Comparison of ENCODE assay signal across 3 cellular contexts in the genomic region with DNA sequence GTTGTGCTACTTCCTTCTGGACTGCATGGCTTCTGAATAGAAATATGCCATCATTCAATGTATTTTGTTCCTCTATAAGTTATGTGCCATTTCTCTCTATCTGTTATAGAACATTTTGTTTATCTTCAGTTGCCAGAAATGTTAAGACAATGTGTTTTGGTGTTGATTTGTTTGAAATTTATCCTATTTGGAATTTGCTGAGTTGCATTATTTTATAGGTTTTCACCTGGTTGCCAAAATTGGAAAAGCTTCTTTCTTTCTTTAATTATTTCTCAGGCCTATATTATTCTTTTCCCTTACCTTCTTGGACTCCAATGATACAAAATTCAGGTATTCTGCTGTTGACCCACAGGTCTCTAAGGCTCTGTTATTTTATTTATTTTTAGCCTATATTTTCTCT.
A peak's percentile ranks its signal among the peaks of the same experiment; 100 is the strongest.
TF ChIP-seq lines count a peak whose summit lies in the region.

No MANE protein-coding gene starts in this region.

TF ChIP-seq in HepG2, 621 proteins besides CTCF, POLR2A, EP300 and RAD21:
- no peak for TF ChIP-seq ZFX (CRISPR knock-in tag; IDR thresholded peaks at IDR 0.05; ENCODE audit: low read depth)
- TF ChIP-seq MAFF (IDR thresholded peaks at IDR 0.05; ENCODE audit: low read depth, low read length) = peak; percentile 64
- TF ChIP-seq, protein P1, sequence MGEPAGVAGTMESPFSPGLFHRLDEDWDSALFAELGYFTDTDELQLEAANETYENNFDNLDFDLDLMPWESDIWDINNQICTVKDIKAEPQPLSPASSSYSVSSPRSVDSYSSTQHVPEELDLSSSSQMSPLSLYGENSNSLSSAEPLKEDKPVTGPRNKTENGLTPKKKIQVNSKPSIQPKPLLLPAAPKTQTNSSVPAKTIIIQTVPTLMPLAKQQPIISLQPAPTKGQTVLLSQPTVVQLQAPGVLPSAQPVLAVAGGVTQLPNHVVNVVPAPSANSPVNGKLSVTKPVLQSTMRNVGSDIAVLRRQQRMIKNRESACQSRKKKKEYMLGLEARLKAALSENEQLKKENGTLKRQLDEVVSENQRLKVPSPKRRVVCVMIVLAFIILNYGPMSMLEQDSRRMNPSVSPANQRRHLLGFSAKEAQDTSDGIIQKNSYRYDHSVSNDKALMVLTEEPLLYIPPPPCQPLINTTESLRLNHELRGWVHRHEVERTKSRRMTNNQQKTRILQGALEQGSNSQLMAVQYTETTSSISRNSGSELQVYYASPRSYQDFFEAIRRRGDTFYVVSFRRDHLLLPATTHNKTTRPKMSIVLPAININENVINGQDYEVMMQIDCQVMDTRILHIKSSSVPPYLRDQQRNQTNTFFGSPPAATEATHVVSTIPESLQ (CRISPR knock-in tag; conservative IDR thresholded peaks at IDR 0.05) = no peak
- no peak for TF ChIP-seq CCAR2 (optimal IDR thresholded peaks at IDR 0.05; ENCODE audit: low read depth, low read length)
- no peak for TF ChIP-seq ZNF549 (CRISPR knock-in tag; IDR thresholded peaks at IDR 0.05)
- no peak for TF ChIP-seq TMF1 (CRISPR knock-in tag; IDR thresholded peaks at IDR 0.05; ENCODE audit: low read depth)
- TF ChIP-seq CREB1 (IDR thresholded peaks at IDR 0.05) = no peak
- TF ChIP-seq CREB1 (CRISPR knock-in tag; IDR thresholded peaks at IDR 0.05) = no peak
- peak in 1 of 2 experiments; percentile 70; a peak in 3 of 4 replicates for TF ChIP-seq MAFK (conservative IDR thresholded peaks at IDR 0.05 in 1 of 2, IDR thresholded peaks at IDR 0.05 in 1 of 2; ENCODE audit: low read length in 2 of 2)
- TF ChIP-seq, protein P2, sequence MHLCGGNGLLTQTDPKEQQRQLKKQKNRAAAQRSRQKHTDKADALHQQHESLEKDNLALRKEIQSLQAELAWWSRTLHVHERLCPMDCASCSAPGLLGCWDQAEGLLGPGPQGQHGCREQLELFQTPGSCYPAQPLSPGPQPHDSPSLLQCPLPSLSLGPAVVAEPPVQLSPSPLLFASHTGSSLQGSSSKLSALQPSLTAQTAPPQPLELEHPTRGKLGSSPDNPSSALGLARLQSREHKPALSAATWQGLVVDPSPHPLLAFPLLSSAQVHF (CRISPR knock-in tag; IDR thresholded peaks at IDR 0.05) = no peak
- TF ChIP-seq ZMAT3 (CRISPR knock-in tag; conservative IDR thresholded peaks at IDR 0.05) = no peak
- TF ChIP-seq MTA3 (CRISPR knock-in tag; IDR thresholded peaks at IDR 0.05) = no peak

TF ChIP-seq in IMR-90, 13 proteins besides CTCF, POLR2A, EP300 and RAD21:
- TF ChIP-seq CHD1 (IDR thresholded peaks at IDR 0.05; ENCODE audit: low read depth, low read length) (no peak), SMC3 (IDR thresholded peaks at IDR 0.05; ENCODE audit: low read depth, low read length) (no peak), MAFK (IDR thresholded peaks at IDR 0.05; ENCODE audit: low read depth, low read length) (peak; percentile 81), FOS (IDR thresholded peaks at IDR 0.05; ENCODE audit: low read depth, low read length) (no peak), NFE2L2 (IDR thresholded peaks at IDR 0.05; ENCODE audit: low read depth, low read length) (no peak)

TF ChIP-seq in K562, 482 proteins besides CTCF, POLR2A, EP300 and RAD21:
- no peak for TF ChIP-seq ZSCAN32 (CRISPR knock-in tag; IDR thresholded peaks at IDR 0.05)
- TF ChIP-seq ZNF316 (IDR thresholded peaks at IDR 0.05) = peak; percentile 60; the same call in 1 of the 2 replicates
- peak; percentile 34; the same call in 1 of the 2 replicates for TF ChIP-seq MAFF (IDR thresholded peaks at IDR 0.05; ENCODE audit: low read length)
- TF ChIP-seq C11orf30 (IDR thresholded peaks at IDR 0.05; ENCODE audit: low read depth) = peak; percentile 40; the same call in 1 of the 2 replicates
- TF ChIP-seq MAFG (tag; conservative IDR thresholded peaks at IDR 0.05) = peak; percentile 53; the same call in 1 of the 2 replicates
- peak; percentile 29; the same call in 1 of the 2 replicates for TF ChIP-seq MAFK (IDR thresholded peaks at IDR 0.05; ENCODE audit: low read length)
